In genomic region chr1:160466966-160467365, GRCh38 we compare ENCODE assay signal across 32 cellular contexts. TPM values are rescaled to one million over a fixed set of nuclear protein-coding genes. Genes with fewer than 3 reads are reported as not detected.
A peak's percentile ranks its signal among the peaks of the same experiment; 100 is the strongest.
DNase-seq lines count a peak whose midpoint lies in the region; ATAC-seq and TF ChIP-seq lines count a peak whose summit lies in the region.
"Had no signal": no experiment of that assay in that cellular context is flagged by ENCODE, and none has a peak within 500 bp of the region (broad histone marks: within the 10 kb centered on the region; RNA-seq: fewer than 3 reads in every experiment).

No MANE protein-coding gene starts in this region.

- DNase-seq in activated T-cell treated with anti-CD3 and anti-CD28 coated beads, Interleukin-2, amount 50 U/mL, for 72 hours = no peak
- DNase-seq in activated T-cell treated with anti-CD3 and anti-CD28 coated beads, Interleukin-2, amount 50 U/mL, for 1 hour = no peak
- DNase-seq in GM12865 (ENCODE audit: low read depth) (peak; percentile 57), NCI-H1930 (lab: John Stamatoyannopoulos, UW) (no peak), GM03348 (ENCODE audit: low spot score) (no peak), mammary epithelial cell (no peak)
- DNase-seq: activated CD4-positive, alpha-beta T cell treated with anti-CD3 and anti-CD28 coated beads, Interleukin-2, amount 50 U/mL, for 1 hour; adrenal gland; C1 segment of cervical spinal cord; COR-L47; DMS79; endodermal cell; GDM1; glutamatergic neuron; H7; left colon; NCI-H2029 treated with DMSO at 0.1 percent for 48 hours; NCI-H526 treated with DMSO at 0.1 percent for 48 hours; SJCRH30; stimulated activated CD4-positive, alpha-beta T cell treated with anti-CD3 and anti-CD28 coated beads, Interleukin-15, amount 100 ng/mL, for 24 hours; stimulated activated CD4-positive, alpha-beta T cell treated with anti-CD3 and anti-CD28 coated beads, Interleukin-4, amount 100 ng/mL, for 4 hours; T-helper 9 cell had no signal

- H3K4me3 ChIP-seq in GM12865 (ENCODE audit: low read depth, low read length) = no peak overlapping the region
- H3K4me3 ChIP-seq in OCI-LY3 (ENCODE audit: low read length) = no peak overlapping the region
- H3K4me3 ChIP-seq in mammary epithelial cell (replicated peaks in 1 of 3; ENCODE audit: insufficient read depth in 1 of 3, low read depth in 2 of 3, low read length in 3 of 3) = no peak overlapping the region
- H3K4me3 ChIP-seq: adrenal gland, SJCRH30 had no signal

- 82% methylated on average over 2 of the region's 2 CpGs for WGBS in mammary epithelial cell (ENCODE audit: low coverage, missing lambda C conversion rate)

- intact Hi-C loops in dendritic cell treated with granulocyte-macrophage colony-stimulating factor and Interleukin-4, amounts not matched to agents 40 ng/mL and 50 ng/mL, for 4 days (cut with micrococcal nuclease) = no loop called here
- intact Hi-C loops in mammary epithelial cell (cut with micrococcal nuclease) = no loop called here

- peaks cover 0 to 2% of the 10 kb centered on the region in 2 donors for H3K36me3 Mint-ChIP-seq in activated T-cell treated with anti-CD3 and anti-CD28 coated beads, Interleukin-2, amount 50 U/mL, for 72 hours (ENCODE audit: insufficient read depth in 2 of 2)
- no peaks in the 10 kb centered on the region for H3K36me3 Mint-ChIP-seq in dendritic cell treated with granulocyte-macrophage colony-stimulating factor and Interleukin-4, amounts not matched to agents 40 ng/mL and 50 ng/mL, for 4 days (ENCODE audit: low read depth)
- H3K36me3 Mint-ChIP-seq: type B pancreatic cell had no signal

- peaks cover 33% of the 10 kb centered on the region for H3K4me1 ChIP-seq in OCI-LY3 (ENCODE audit: low read length)
- H3K4me1 ChIP-seq in mammary epithelial cell (ENCODE audit: insufficient read depth, low read length) = no peaks in the 10 kb centered on the region
- H3K4me1 ChIP-seq: adrenal gland, SJCRH30 had no signal

- H3K27ac Mint-ChIP-seq in activated T-cell treated with anti-CD3 and anti-CD28 coated beads, Interleukin-2, amount 50 U/mL, for 72 hours = no peak overlapping the region
- peak overlapping the region; percentile 56 for H3K27ac Mint-ChIP-seq in dendritic cell treated with granulocyte-macrophage colony-stimulating factor and Interleukin-4, amounts not matched to agents 40 ng/mL and 50 ng/mL, for 4 days
- H3K27ac Mint-ChIP-seq: activated T-helper 2 cell treated with anti-CD3 and anti-CD28 coated beads, Interferon-gamma antibody, Interleukin-2, Interleukin-4, amounts not matched to agents 10 μg/mL and 5 μg/mL and 100 μg/mL, durations not matched to agents 14 hours and 24 hours and 36 hours; endodermal cell; nephron; type B pancreatic cell had no signal

- BruUV-seq in mammary epithelial cell (replicated peaks; lab: Mats Ljungman, UMichigan) = no TSS peak

- in situ Hi-C loops in mammary epithelial cell (cut with MboI; ENCODE audit: low sequenced_read_pairs in 2 of 2) = no loop called here

- H3K9me3 Mint-ChIP-seq in activated T-cell treated with anti-CD3 and anti-CD28 coated beads, Interleukin-2, amount 50 U/mL, for 72 hours = peaks cover 2 to 3% of the 10 kb centered on the region in 2 donors
- no peaks in the 10 kb centered on the region for H3K9me3 Mint-ChIP-seq in dendritic cell treated with granulocyte-macrophage colony-stimulating factor and Interleukin-4, amounts not matched to agents 40 ng/mL and 50 ng/mL, for 4 days
- H3K9me3 Mint-ChIP-seq: central memory CD8-positive, alpha-beta T cell; endodermal cell; type B pancreatic cell had no signal

- H3K27ac ChIP-seq in OCI-LY3 (ENCODE audit: low read length) (no peak overlapping the region), mammary epithelial cell (ENCODE audit: insufficient read depth, low read depth, low read length) (no peak overlapping the region)
- H3K27ac ChIP-seq: adrenal gland, SJCRH30, VCaP had no signal

- H3K27me3 Mint-ChIP-seq in activated T-cell treated with anti-CD3 and anti-CD28 coated beads, Interleukin-2, amount 50 U/mL, for 72 hours (ENCODE audit: low read depth) = no peaks in the 10 kb centered on the region
- H3K27me3 Mint-ChIP-seq in dendritic cell treated with granulocyte-macrophage colony-stimulating factor and Interleukin-4, amounts not matched to agents 40 ng/mL and 50 ng/mL, for 4 days = peaks cover 3% of the 10 kb centered on the region
- H3K27me3 Mint-ChIP-seq: central memory CD8-positive, alpha-beta T cell had no signal

- H3K36me3 ChIP-seq in OCI-LY3 (replicated peaks; ENCODE audit: low read depth, low read length) = peaks cover 3% of the 10 kb centered on the region
- H3K36me3 ChIP-seq in mammary epithelial cell (ENCODE audit: insufficient read depth, low read length) = no peaks in the 10 kb centered on the region
- H3K36me3 ChIP-seq: adrenal gland, SJCRH30 had no signal

- dilution Hi-C loops in mammary epithelial cell (cut with HindIII; ENCODE audit: low sequenced_read_pairs) = no loop called here

- H3K9me3 ChIP-seq in OCI-LY3 (ENCODE audit: insufficient read depth, low read length) (0 out of 2 replicates have a peak, but pooled peaks cover 5% of the 10 kb centered on the region), mammary epithelial cell (replicated peaks; ENCODE audit: insufficient read depth, low read length) (no peaks in the 10 kb centered on the region)
- H3K9me3 ChIP-seq: adrenal gland, SJCRH30 had no signal

- H2AFZ ChIP-seq in OCI-LY3 (ENCODE audit: low read depth, low read length) (0 out of 2 replicates have a peak overlapping the region, but pooled peaks have one; percentile 4), mammary epithelial cell (ENCODE audit: low read depth, low read length) (no peak overlapping the region)

- H3K27me3 ChIP-seq in OCI-LY3 (ENCODE audit: low read depth, low read length) = no peaks in the 10 kb centered on the region
- H3K27me3 ChIP-seq in mammary epithelial cell (ENCODE audit: insufficient read depth, low read length) = peaks cover 5% of the 10 kb centered on the region
- H3K27me3 ChIP-seq: adrenal gland, SJCRH30 had no signal

- peak overlapping the region; percentile 1 to 8 for H3K4me3 Mint-ChIP-seq in activated T-cell treated with anti-CD3 and anti-CD28 coated beads, Interleukin-2, amount 50 U/mL, for 72 hours
- H3K4me3 Mint-ChIP-seq in dendritic cell treated with granulocyte-macrophage colony-stimulating factor and Interleukin-4, amounts not matched to agents 40 ng/mL and 50 ng/mL, for 4 days = no peak overlapping the region
- H3K4me3 Mint-ChIP-seq: central memory CD8-positive, alpha-beta T cell; endodermal cell; nephron; type B pancreatic cell had no signal

- TF ChIP-seq CTCF in GM12865 (IDR thresholded peaks at IDR 0.05; ENCODE audit: insufficient read depth, low read depth, low read length, missing control alignments) (no peak), OCI-LY3 (IDR thresholded peaks at IDR 0.05; ENCODE audit: low read depth, low read length) (no peak), mammary epithelial cell (conservative IDR thresholded peaks at IDR 0.05 in 1 of 2, IDR thresholded peaks at IDR 0.05 in 1 of 2; ENCODE audit: extremely low read depth in 1 of 2, insufficient read depth in 1 of 2, low read depth in 1 of 2, low read length in 2 of 2) (no peak)

- H3K4me1 Mint-ChIP-seq in activated T-cell treated with anti-CD3 and anti-CD28 coated beads, Interleukin-2, amount 50 U/mL, for 72 hours (ENCODE audit: low read depth) = peaks cover 69% of the 10 kb centered on the region
- H3K4me1 Mint-ChIP-seq in dendritic cell treated with granulocyte-macrophage colony-stimulating factor and Interleukin-4, amounts not matched to agents 40 ng/mL and 50 ng/mL, for 4 days (ENCODE audit: low read depth) = peaks cover 35% of the 10 kb centered on the region
- H3K4me1 Mint-ChIP-seq: endodermal cell, nephron had no signal

- H3K79me2 ChIP-seq in OCI-LY3 (ENCODE audit: low read length) (no peaks in the 10 kb centered on the region), mammary epithelial cell (ENCODE audit: insufficient read depth, low read length) (no peaks in the 10 kb centered on the region)

- no peaks in the 10 kb centered on the region for H4K20me1 ChIP-seq in OCI-LY3 (ENCODE audit: insufficient read depth, low read length)
- H4K20me1 ChIP-seq in mammary epithelial cell (ENCODE audit: insufficient read depth, low read length) = no peaks in the 10 kb centered on the region

- H3K9ac ChIP-seq in OCI-LY3 (ENCODE audit: low read length) (no peak overlapping the region), mammary epithelial cell (ENCODE audit: insufficient read depth, low read length) (no peak overlapping the region)

- CTCF ChIA-PET in mammary epithelial cell (lab: Charles Lee; ENCODE audit: low non-redundant PET) = no interaction called here

- peak overlapping the region; percentile 36 for H3K4me2 ChIP-seq in OCI-LY3 (ENCODE audit: low read length)
- H3K4me2 ChIP-seq in mammary epithelial cell (ENCODE audit: insufficient read depth, low read depth, low read length) = no peak overlapping the region

- no peak for ATAC-seq in activated T-cell treated with anti-CD3 and anti-CD28 coated beads, Interleukin-2, amount 50 U/mL, for 72 hours (replicated peaks in 1 of 2)
- ATAC-seq: left colon had no signal

RNA-seq across cellular contexts. Expression of gene SLAMF6, which starts 56.1 kb away (rescaled TPM):
- 10 to 100 TPM; 41.6 to 48.8 TPM for total RNA-seq in activated T-cell treated with anti-CD3 and anti-CD28 coated beads, Interleukin-2, amount 50 U/mL, for 72 hours
- not detected for total RNA-seq in mammary epithelial cell
- polyA plus RNA-seq in mammary epithelial cell = not detected
- not detected for polyA minus RNA-seq in mammary epithelial cell
- total RNA-seq: endodermal cell, H7, HT1080, lung microvascular endothelial cell, osteocyte, SJCRH30 had no signal

Comparison
In these comparisons a context has a peak if more than half of its experiments do, and no peak if none do; other contexts are left out.
1. RNA of gene SLAMF6, which starts 56.1 kb away (total RNA-seq): 41.6 to 48.8 TPM in activated T-cell treated with anti-CD3 and anti-CD28 coated beads, Interleukin-2, amount 50 U/mL, for 72 hours; not detected in mammary epithelial cell; every median in the first group is over 10 times any median in the second.